13 cellular contexts compared by ENCODE assay signal in genomic region chr6:15608406-15608805, GRCh38. TPM values are rescaled to one million over a fixed set of nuclear protein-coding genes. Genes with fewer than 3 reads are reported as not detected.
DNase-seq lines count a peak whose midpoint lies in the region; ATAC-seq and TF ChIP-seq lines count a peak whose summit lies in the region.
"Had no signal": no experiment of that assay in that cellular context is flagged by ENCODE, and none has a peak within 500 bp of the region (broad histone marks: within the 10 kb centered on the region; RNA-seq: fewer than 3 reads in every experiment).

No MANE protein-coding gene starts in this region.

- no peak overlapping the region for H2AFZ ChIP-seq in SK-N-SH (ENCODE audit: low read depth)

- peak in 1 of 2 experiments; percentile 15; a peak in 1 of 4 replicates for TF ChIP-seq EP300 in SK-N-SH (IDR thresholded peaks at IDR 0.05; ENCODE audit: borderline replicate concordance in 1 of 2, low read depth in 1 of 2, low read length in 1 of 2)

- TF ChIP-seq RAD21 in SK-N-SH (IDR thresholded peaks at IDR 0.05; ENCODE audit: low read length): no peak

- peak overlapping the region in 1 of 2 experiments; percentile 28; a peak in 3 of 4 replicates for H3K27ac ChIP-seq in SK-N-SH (ENCODE audit: low read depth in 2 of 2, low read length in 1 of 2)

- no peaks in the 10 kb centered on the region; a peak in 2 of 4 replicates for H3K4me1 ChIP-seq in SK-N-SH (ENCODE audit: control insufficient read depth in 1 of 2, insufficient read depth in 2 of 2, low read depth in 1 of 2, low read length in 1 of 2)
- H3K4me1 ChIP-seq: uterus had no signal

- no peaks in the 10 kb centered on the region for H3K79me2 ChIP-seq in SK-N-SH (ENCODE audit: insufficient read depth)

- H3K4me1 Mint-ChIP-seq in CD14-positive monocyte: peaks cover 16% of the 10 kb centered on the region

- H3K27ac Mint-ChIP-seq in CD14-positive monocyte: peak overlapping the region in 3 of 7 donors; percentile 12 to 71 (median 55)
- H3K27ac Mint-ChIP-seq: activated naive CD8-positive, alpha-beta T cell treated with anti-CD3 and anti-CD28 coated beads, Interleukin-2, amount 50 U/mL, for 24 hours; natural killer cell treated with Interleukin-12 subunit alpha and Interleukin-12 subunit beta and Interleukin-15 and Interleukin-18, amount 100 ng/mL, for 72 hours had no signal

- TF ChIP-seq CTCF in SK-N-SH (IDR thresholded peaks at IDR 0.05): no peak
- TF ChIP-seq CTCF in CD14-positive monocyte (IDR thresholded peaks at IDR 0.05): no peak

- H3K4me3 Mint-ChIP-seq in CD14-positive monocyte: no peak overlapping the region
- H3K4me3 Mint-ChIP-seq: activated naive CD8-positive, alpha-beta T cell treated with anti-CD3 and anti-CD28 coated beads, Interleukin-2, amount 50 U/mL, for 24 hours; natural killer cell treated with Interleukin-12 subunit alpha and Interleukin-12 subunit beta and Interleukin-15 and Interleukin-18, amount 100 ng/mL, for 72 hours had no signal

- no peak overlapping the region for H3K4me3 ChIP-seq in SK-N-SH (ENCODE audit: low read depth in 2 of 2, low read length in 1 of 2)
- H3K4me3 ChIP-seq in skeletal muscle cell (ENCODE audit: low read depth, low read length): no peak overlapping the region
- H3K4me3 ChIP-seq: uterus had no signal

- peaks cover 42 to 67% of the 10 kb centered on the region in 2 donors for H3K36me3 Mint-ChIP-seq in CD14-positive monocyte

- DNase-seq in GM03348 (ENCODE audit: low spot score) (peak; percentile 87), SK-N-SH (no peak), glomerular visceral epithelial cell (ENCODE audit: extremely low spot score) (peak; percentile 85), skeletal muscle cell (ENCODE audit: low read depth) (peak; percentile 78), CD14-positive monocyte (ENCODE audit: low spot score) (no peak)
- DNase-seq in stimulated activated naive CD8-positive, alpha-beta T cell treated with anti-CD3 and anti-CD28 coated beads, Interleukin-15, Interleukin-2, amounts not matched to agents 100 U/mL and 50 U/mL, for 24 hours: no peak
- DNase-seq: activated CD4-positive, alpha-beta T cell treated with anti-CD3 and anti-CD28 coated beads for 48 hours; activated naive CD8-positive, alpha-beta T cell treated with anti-CD3 and anti-CD28 coated beads, Interleukin-2, amount 50 U/mL, for 24 hours; MV-4-11 had no signal

- H3K27me3 ChIP-seq in SK-N-SH (ENCODE audit: insufficient read depth): no peaks in the 10 kb centered on the region
- H3K27me3 ChIP-seq: uterus had no signal

- 56% methylated on average over 1 of the region's 1 CpG for WGBS in SK-N-SH (ENCODE audit: low lambda C conversion rate)

- no peaks in the 10 kb centered on the region for H3K27me3 Mint-ChIP-seq in CD14-positive monocyte (ENCODE audit: low read depth in 3 of 3)
- H3K27me3 Mint-ChIP-seq: activated naive CD8-positive, alpha-beta T cell treated with anti-CD3 and anti-CD28 coated beads, Interleukin-2, amount 50 U/mL, for 24 hours; natural killer cell treated with Interleukin-12 subunit alpha and Interleukin-12 subunit beta and Interleukin-15 and Interleukin-18, amount 100 ng/mL, for 72 hours had no signal

- H3K36me3 ChIP-seq in SK-N-SH (replicated peaks in 1 of 2; ENCODE audit: control insufficient read depth in 1 of 2, insufficient read depth in 2 of 2, low read length in 1 of 2): peaks cover 5 to 23% of the 10 kb centered on the region in 2 experiments
- H3K36me3 ChIP-seq: uterus had no signal

- H3K4me2 ChIP-seq in SK-N-SH: no peak overlapping the region

- CTCF ChIA-PET in SK-N-SH (lab: Yijun Ruan, JAX): no interaction called here

- H3K9me2 ChIP-seq in SK-N-SH: no peaks in the 10 kb centered on the region

- peaks cover 9% of the 10 kb centered on the region for H3F3A ChIP-seq in SK-N-SH (replicated peaks; ENCODE audit: insufficient read depth)

- intact Hi-C loops in CD14-positive monocyte (cut with micrococcal nuclease): no loop called here

- H4K20me1 ChIP-seq in SK-N-SH (ENCODE audit: insufficient read depth): no peaks in the 10 kb centered on the region

- POLR2A ChIA-PET in SK-N-SH (lab: Yijun Ruan, JAX): no interaction called here

- no peak overlapping the region for H3K9ac ChIP-seq in SK-N-SH

- no peak for ATAC-seq in HG02798 (IDR thresholded peaks at IDR 0.05; ENCODE audit: poor library complexity, unreplicated experiment)
- no peak for ATAC-seq in GM18498 (IDR thresholded peaks at IDR 0.05; ENCODE audit: unreplicated experiment)
- no peak for ATAC-seq in stimulated activated naive CD8-positive, alpha-beta T cell treated with anti-CD3 and anti-CD28 coated beads, Interleukin-15, Interleukin-2, amounts not matched to agents 100 U/mL and 50 U/mL, for 24 hours
- ATAC-seq: activated naive CD8-positive, alpha-beta T cell treated with anti-CD3 and anti-CD28 coated beads, Interleukin-2, amount 50 U/mL, for 24 hours; natural killer cell treated with Interleukin-12 subunit alpha and Interleukin-12 subunit beta and Interleukin-15 and Interleukin-18, amount 100 ng/mL, for 72 hours had no signal

- H3K9me3 Mint-ChIP-seq in CD14-positive monocyte: peaks cover 0 to 2% (median 0%) of the 10 kb centered on the region in 7 donors
- H3K9me3 Mint-ChIP-seq: activated naive CD8-positive, alpha-beta T cell treated with anti-CD3 and anti-CD28 coated beads, Interleukin-2, amount 50 U/mL, for 24 hours; natural killer cell treated with Interleukin-12 subunit alpha and Interleukin-12 subunit beta and Interleukin-15 and Interleukin-18, amount 100 ng/mL, for 72 hours had no signal

- no peaks in the 10 kb centered on the region for H3K9me3 ChIP-seq in SK-N-SH
- H3K9me3 ChIP-seq: uterus had no signal

TF ChIP-seq in SK-N-SH, 30 proteins besides CTCF, POLR2A, EP300 and RAD21:
- TF ChIP-seq FOSL2 (IDR thresholded peaks at IDR 0.05; ENCODE audit: borderline replicate concordance, low read depth): peak; percentile 88
- TF ChIP-seq, protein P1, sequence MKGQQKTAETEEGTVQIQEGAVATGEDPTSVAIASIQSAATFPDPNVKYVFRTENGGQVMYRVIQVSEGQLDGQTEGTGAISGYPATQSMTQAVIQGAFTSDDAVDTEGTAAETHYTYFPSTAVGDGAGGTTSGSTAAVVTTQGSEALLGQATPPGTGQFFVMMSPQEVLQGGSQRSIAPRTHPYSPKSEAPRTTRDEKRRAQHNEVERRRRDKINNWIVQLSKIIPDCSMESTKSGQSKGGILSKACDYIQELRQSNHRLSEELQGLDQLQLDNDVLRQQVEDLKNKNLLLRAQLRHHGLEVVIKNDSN (IDR thresholded peaks at IDR 0.05; ENCODE audit: borderline replicate concordance, low read depth): no peak
- TF ChIP-seq ZBTB33 (IDR thresholded peaks at IDR 0.05; ENCODE audit: borderline replicate concordance, low read depth): no peak
- no peak for TF ChIP-seq EZH2phosphoT487 (IDR thresholded peaks at IDR 0.05; ENCODE audit: borderline replicate concordance, low read depth)
- no peak for TF ChIP-seq YY1 (IDR thresholded peaks at IDR 0.05; ENCODE audit: low read depth)
- no peak for TF ChIP-seq SIN3A (IDR thresholded peaks at IDR 0.05; ENCODE audit: borderline replicate concordance, low read depth, low read length)
- TF ChIP-seq FOXM1 (IDR thresholded peaks at IDR 0.05; ENCODE audit: low read depth): no peak
- TF ChIP-seq TCF12 (IDR thresholded peaks at IDR 0.05): peak; percentile 29; the same call in 1 of the 2 replicates
- TF ChIP-seq JUND (IDR thresholded peaks at IDR 0.05): peak; percentile 73
- TF ChIP-seq REST (IDR thresholded peaks at IDR 0.05; ENCODE audit: low read depth, low read length): no peak
TF ChIP-seq in SK-N-SH: peak in this region for 3.

RNA-seq across cellular contexts. Expression of gene DTNBP1, which starts 54.4 kb away (rescaled TPM):
- polyA plus RNA-seq in SK-N-SH (2012; rRNA removed) (18.4 and 19.7 TPM in 2 replicates), CD14-positive monocyte (10 to 100 TPM; 19.7 to 20.5 TPM)
- 15.4 and 18.8 TPM in 2 replicates for polyA plus RNA-seq in SK-N-SH (2012; cell fraction: cytosol; rRNA removed)
- 15.6 and 16.7 TPM in 2 replicates for polyA plus RNA-seq in SK-N-SH (2012; cell fraction: nucleus; rRNA removed)

Comparison
In these comparisons a context has a peak if more than half of its experiments do, and no peak if none do; other contexts are left out.
1. DNase-seq: peak in GM03348 (single experiment), glomerular visceral epithelial cell (single experiment) and skeletal muscle cell (single experiment); none in SK-N-SH (single experiment), stimulated activated naive CD8-positive, alpha-beta T cell treated with anti-CD3 and anti-CD28 coated beads, Interleukin-15, Interleukin-2, amounts not matched to agents 100 U/mL and 50 U/mL, for 24 hours (single experiment) and CD14-positive monocyte (single experiment).